ENCODE assay signal across 7 cellular contexts in genomic region chr2:119659601-119660342, GRCh38. TPM values are rescaled to one million over a fixed set of nuclear protein-coding genes. Genes with fewer than 3 reads are reported as not detected.
DNase-seq lines count a peak whose midpoint lies in the region; ATAC-seq and TF ChIP-seq lines count a peak whose summit lies in the region.

No MANE protein-coding gene starts in this region.

- H3K27ac ChIP-seq in KMS-11, result no peak overlapping the region
- H3K27ac ChIP-seq in colonic mucosa, result no peak overlapping the region
- no peak overlapping the region for H3K27ac ChIP-seq in mesendoderm (ENCODE audit: low read depth, low read length)

- H4K8ac ChIP-seq in mesendoderm (ENCODE audit: low read depth, low read length), result no peak overlapping the region

- no peaks in the 10 kb centered on the region for H3K9me3 ChIP-seq in colonic mucosa

- H4K20me1 ChIP-seq in KMS-11 (ENCODE audit: insufficient read depth), result no peaks in the 10 kb centered on the region

- no peak overlapping the region for H4K5ac ChIP-seq in mesendoderm (ENCODE audit: low read length)

- in situ Hi-C loops in G401 (cut with HindIII; ENCODE audit: low sequenced_read_pairs), result no loop called here

- no CpG with 5 or more reads among the region's 8 CpGs for WGBS in mesendoderm (ENCODE audit: extremely low coverage, insufficient coverage, low lambda C conversion rate)

- H3K4me3 ChIP-seq in KMS-11 (IDR thresholded peaks at IDR 0.05; ENCODE audit: insufficient read depth, low read depth, low read length), result no peak overlapping the region
- H3K4me3 ChIP-seq in colonic mucosa, result no peak overlapping the region
- H3K4me3 ChIP-seq in mesendoderm (ENCODE audit: low read length), result no peak overlapping the region

- no peak overlapping the region for H3K23ac ChIP-seq in mesendoderm (ENCODE audit: low read length)

- H3K36me3 ChIP-seq in KMS-11 (ENCODE audit: insufficient read depth) (no peaks in the 10 kb centered on the region), colonic mucosa (no peaks in the 10 kb centered on the region), mesendoderm (ENCODE audit: control insufficient read depth, insufficient read depth, low read length) (no peaks in the 10 kb centered on the region)

- H3K79me1 ChIP-seq in mesendoderm (ENCODE audit: low read length), result no peaks in the 10 kb centered on the region

- H3K79me2 ChIP-seq in KMS-11 (ENCODE audit: insufficient read depth, low read depth), result no peaks in the 10 kb centered on the region
- no peaks in the 10 kb centered on the region for H3K79me2 ChIP-seq in mesendoderm (ENCODE audit: control insufficient read depth, insufficient read depth, low read length)

- H2BK5ac ChIP-seq in mesendoderm (ENCODE audit: low read length), result no peak overlapping the region

- H3K18ac ChIP-seq in mesendoderm (ENCODE audit: low read length), result no peak overlapping the region

- H3K4me1 ChIP-seq in KMS-11 (ENCODE audit: low read depth, poor library complexity, severe bottlenecking) (no peaks in the 10 kb centered on the region), colonic mucosa (no peaks in the 10 kb centered on the region), mesendoderm (ENCODE audit: control insufficient read depth, low read depth, low read length) (no peaks in the 10 kb centered on the region)

- H2AK5ac ChIP-seq in mesendoderm (ENCODE audit: low read length), result no peak overlapping the region

- no peak overlapping the region for H2AFZ ChIP-seq in KMS-11 (ENCODE audit: low read depth)

- no peak overlapping the region for H3K4ac ChIP-seq in mesendoderm (ENCODE audit: low read depth, low read length)

- H3K27me3 ChIP-seq in KMS-11 (ENCODE audit: insufficient read depth, low read depth) (no peaks in the 10 kb centered on the region), colonic mucosa (no peaks in the 10 kb centered on the region), mesendoderm (ENCODE audit: insufficient read depth, low read length, poor library complexity) (no peaks in the 10 kb centered on the region)

- H3K4me2 ChIP-seq in KMS-11 (no peak overlapping the region), mesendoderm (ENCODE audit: low read length) (no peak overlapping the region)

- no peak overlapping the region for H3K56ac ChIP-seq in mesendoderm (ENCODE audit: low read length)

- peak; percentile 83 for TF ChIP-seq CTCF in KMS-11 (conservative IDR thresholded peaks at IDR 0.05; ENCODE audit: low read depth, low read length)
- peak; percentile 77 for TF ChIP-seq CTCF in colonic mucosa (IDR thresholded peaks at IDR 0.05)

- H2BK120ac ChIP-seq in mesendoderm (ENCODE audit: low read depth, low read length), result no peak overlapping the region

- H2BK15ac ChIP-seq in mesendoderm (replicated peaks; ENCODE audit: low read depth), result no peak overlapping the region

- DNase-seq in G401 (ENCODE audit: low spot score), result peak; percentile 49
- peak; percentile 38 for DNase-seq in SKM-1 treated with dmso at 0.1 percent for 144 hours (lab: John Stamatoyannopoulos, UW; ENCODE audit: unreplicated experiment)
- DNase-seq in colonic mucosa, result peak; percentile 52
- peak; percentile 58 for DNase-seq in mesendoderm
- no peak for DNase-seq in HPDE6-E6E7 (ENCODE audit: extremely low spot score)

- intact Hi-C loops in colonic mucosa (cut with DNase I), result loop anchor here (5.0 kb wide), 2 partner anchors 142 to 252 kb away; no protein-coding TSS in a partner anchor

- no peak for ATAC-seq in HG02840 (IDR thresholded peaks at IDR 0.05; ENCODE audit: low FRiP score, unreplicated experiment)

- H3K9ac ChIP-seq in KMS-11 (no peak overlapping the region), colonic mucosa (ENCODE audit: low read depth in 2 of 2, low read length in 2 of 2) (no peak overlapping the region), mesendoderm (ENCODE audit: low read length) (no peak overlapping the region)

RNA-seq across cellular contexts. Expression of gene TMEM177, which starts 19.2 kb away (rescaled TPM):
- 52.6 and 58.4 TPM in 2 replicates for total RNA-seq in G401 (2014; rRNA removed; shearing (Covaris generic))
- total RNA-seq in colonic mucosa, result 10 to 100 TPM; 14.9 to 26.3 TPM
- 20.2 TPM for polyA plus RNA-seq in mesendoderm (2013, experiment 1 of 2)
- 19.5 TPM for polyA plus RNA-seq in mesendoderm (2013, experiment 2 of 2)
